In the genomic region with DNA sequence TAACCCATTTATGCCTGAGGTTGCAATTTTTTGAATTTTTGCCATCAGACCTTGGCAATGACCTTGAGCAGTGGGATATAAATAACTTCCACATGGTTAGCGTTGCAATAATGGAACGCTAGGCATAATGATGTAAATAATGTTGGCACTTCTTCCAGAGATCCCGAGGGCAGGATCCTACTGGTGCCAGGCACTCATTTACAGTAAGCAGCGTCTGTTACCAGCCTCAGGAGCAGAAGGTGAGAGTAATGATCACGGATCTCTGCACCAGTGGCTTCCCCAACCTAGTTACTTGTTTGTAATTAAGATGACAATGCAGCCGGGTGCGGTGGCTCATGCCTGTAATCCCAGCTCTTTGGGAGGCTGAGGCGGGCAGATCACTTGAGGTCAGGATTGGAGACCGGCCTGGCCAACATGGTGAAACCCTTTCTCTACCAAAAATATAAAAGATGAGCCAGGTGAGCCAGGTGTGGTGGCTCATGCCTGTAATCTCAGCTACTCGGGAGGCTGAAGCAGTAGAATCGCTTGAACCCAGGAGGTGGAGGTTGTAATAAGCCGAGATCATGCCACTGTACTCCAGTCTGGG, we compare ENCODE assay signal across 5 cellular contexts. TPM values are rescaled to one million over a fixed set of nuclear protein-coding genes. Genes with fewer than 3 reads are reported as not detected.
"Had no signal": no experiment of that assay in that cellular context is flagged by ENCODE, and none has a peak within 500 bp of the region (broad histone marks: within the 10 kb centered on the region; RNA-seq: fewer than 3 reads in every experiment).

No MANE protein-coding gene starts in this region.

- H3K27me3 ChIP-seq: left lung, tibial artery had no signal

- H3K36me3 ChIP-seq: left lung, tibial artery had no signal

- ATAC-seq: stimulated activated memory B cell treated with anti-CD40 and anti-IgM and Interleukin-4, amounts not matched to agents 10 μg/mL and 1 μg/mL and 100 μg/mL, for 72 hours had no signal

- H3K9me3 ChIP-seq: left lung, tibial artery had no signal

- H3K27ac ChIP-seq: left lung, tibial artery had no signal

- H3K4me3 ChIP-seq: left lung had no signal

RNA-seq across cellular contexts. Expression of gene CPO, which starts 41.9 kb away (rescaled TPM):
- total RNA-seq: activated T-helper 17 cell treated with anti-CD3 and anti-CD28 coated beads, Interleukin-2, amount 50 U/mL, for 72 hours; chondrocyte had no signal
